In genomic region chr21:43639470-43640178, GRCh38 we compare ENCODE assay signal across 18 cellular contexts. TPM values are rescaled to one million over a fixed set of nuclear protein-coding genes. Genes with fewer than 3 reads are reported as not detected.
DNase-seq lines count a peak whose midpoint lies in the region; ATAC-seq and TF ChIP-seq lines count a peak whose summit lies in the region.
"Had no signal": no experiment of that assay in that cellular context is flagged by ENCODE, and none has a peak within 500 bp of the region (broad histone marks: within the 10 kb centered on the region; RNA-seq: fewer than 3 reads in every experiment).

No MANE protein-coding gene starts in this region.

- ATAC-seq in left lobe of liver = no peak
- no peak for ATAC-seq in GM19351 (IDR thresholded peaks at IDR 0.05; ENCODE audit: unreplicated experiment)
- ATAC-seq: activated CD8-positive, alpha-beta T cell treated with anti-CD3 and anti-CD28 coated beads, Interleukin-2, amount 10 ng/mL, durations not matched to agents 7 days and 5 days had no signal

- no peak overlapping the region for H3K4me3 ChIP-seq in tibial nerve

- peaks cover 0 to 1% (median 0%) of the 10 kb centered on the region in 4 donors for H3K4me1 ChIP-seq in tibial nerve
- H3K4me1 ChIP-seq: parathyroid adenoma had no signal

- H3K9me3 ChIP-seq in tibial nerve = no peaks in the 10 kb centered on the region

- H3K27me3 Mint-ChIP-seq in osteocyte (ENCODE audit: unreplicated experiment) = no peaks in the 10 kb centered on the region
- H3K27me3 Mint-ChIP-seq: memory B cell had no signal

- no peaks in the 10 kb centered on the region for H3K9me3 Mint-ChIP-seq in osteocyte (ENCODE audit: unreplicated experiment)
- H3K9me3 Mint-ChIP-seq: activated naive CD4-positive, alpha-beta T cell treated with anti-CD3 and anti-CD28 coated beads, Interleukin-2, amount 10 ng/mL, durations not matched to agents 7 days and 5 days; memory B cell had no signal

- H3K27ac Mint-ChIP-seq in osteocyte (ENCODE audit: unreplicated experiment) = peak overlapping the region; percentile 47
- H3K27ac Mint-ChIP-seq: activated CD8-positive, alpha-beta T cell treated with anti-CD3 and anti-CD28 coated beads, Interleukin-2, amount 10 ng/mL, durations not matched to agents 7 days and 5 days; activated naive CD4-positive, alpha-beta T cell treated with anti-CD3 and anti-CD28 coated beads, Interleukin-2, amount 10 ng/mL, durations not matched to agents 7 days and 5 days; memory B cell had no signal

- H3K27me3 ChIP-seq in tibial nerve = no peaks in the 10 kb centered on the region

- H3K36me3 Mint-ChIP-seq in osteocyte (ENCODE audit: unreplicated experiment) = peaks cover 1% of the 10 kb centered on the region
- H3K36me3 Mint-ChIP-seq: activated naive CD4-positive, alpha-beta T cell treated with anti-CD3 and anti-CD28 coated beads, Interleukin-2, amount 10 ng/mL, durations not matched to agents 7 days and 5 days had no signal

- no peak for TF ChIP-seq EP300 in tibial nerve (IDR thresholded peaks at IDR 0.05)

- TF ChIP-seq POLR2A in tibial nerve (IDR thresholded peaks at IDR 0.05) = no peak

- WGBS in tibial nerve, 2 donors = 68 to 69% methylated on average over 5 of the region's 5 CpGs

- DNase-seq in EH (ENCODE audit: low read depth) (peak; percentile 69), MV-4-11 (lab: John Stamatoyannopoulos, UW) (peak; percentile 62), dedifferentiated amniotic fluid mesenchymal stem cell (ENCODE audit: extremely low spot score) (peak; percentile 88), osteocyte (ENCODE audit: extremely low spot score, unreplicated experiment) (no peak), left lobe of liver (ENCODE audit: low spot score) (no peak), tibial nerve (ENCODE audit: low spot score in 2 of 2) (no peak)
- DNase-seq in stimulated activated CD4-positive, alpha-beta T cell treated with anti-CD3 and anti-CD28 coated beads, Interleukin-12 subunit alpha, Interleukin-12 subunit beta, amount 100 ng/mL, for 4 hours = no peak
- DNase-seq: activated CD8-positive, alpha-beta T cell treated with anti-CD3 and anti-CD28 coated beads, Interleukin-2, amount 10 ng/mL, durations not matched to agents 7 days and 5 days; activated naive CD4-positive, alpha-beta T cell treated with anti-CD3 and anti-CD28 coated beads, Interleukin-2, amount 10 ng/mL, durations not matched to agents 7 days and 5 days; dermis blood vessel endothelial cell; DMS153; GOT3; head of caudate nucleus; NCI-H187 treated with DMSO at 0.1 percent for 48 hours; stimulated activated naive CD4-positive, alpha-beta T cell had no signal

- no peak for TF ChIP-seq CTCF in osteocyte (IDR thresholded peaks at IDR 0.05)
- no peak for TF ChIP-seq CTCF in tibial nerve (IDR thresholded peaks at IDR 0.05)

- H3K27ac ChIP-seq in tibial nerve = no peak overlapping the region
- H3K27ac ChIP-seq: parathyroid adenoma had no signal

- no peak overlapping the region for H3K4me3 Mint-ChIP-seq in osteocyte (ENCODE audit: unreplicated experiment)
- H3K4me3 Mint-ChIP-seq: activated CD8-positive, alpha-beta T cell treated with anti-CD3 and anti-CD28 coated beads, Interleukin-2, amount 10 ng/mL, durations not matched to agents 7 days and 5 days; activated naive CD4-positive, alpha-beta T cell treated with anti-CD3 and anti-CD28 coated beads, Interleukin-2, amount 10 ng/mL, durations not matched to agents 7 days and 5 days; memory B cell had no signal

- peaks cover 7% of the 10 kb centered on the region for H3K4me1 Mint-ChIP-seq in osteocyte (ENCODE audit: unreplicated experiment)
- H3K4me1 Mint-ChIP-seq: memory B cell had no signal

- no peaks in the 10 kb centered on the region for H3K36me3 ChIP-seq in tibial nerve

RNA-seq across cellular contexts. Expression of gene HSF2BP, which starts 19.7 kb away (rescaled TPM):
- total RNA-seq in osteocyte (3.4 and 3.7 TPM in 2 replicates), left lobe of liver (0.20 TPM), tibial nerve (1 to 10 TPM; 1.7 to 6.3 (median 1.9) TPM)

RNA-seq across cellular contexts. Expression of gene RRP1B, which starts 19.7 kb away (rescaled TPM):
- total RNA-seq in osteocyte (26.0 and 26.5 TPM in 2 replicates), left lobe of liver (7.7 TPM), tibial nerve (10 to 100 TPM; 21.4 to 29.4 (median 25.5) TPM)

Comparison
In these comparisons a context has a peak if more than half of its experiments do, and no peak if none do; other contexts are left out.
1. DNase-seq: peak in EH (single experiment), MV-4-11 (single experiment) and dedifferentiated amniotic fluid mesenchymal stem cell (single experiment); none in osteocyte (single experiment), left lobe of liver (single experiment), stimulated activated CD4-positive, alpha-beta T cell treated with anti-CD3 and anti-CD28 coated beads, Interleukin-12 subunit alpha, Interleukin-12 subunit beta, amount 100 ng/mL, for 4 hours (single experiment) and tibial nerve (0 of 2).